In genomic region chr19:12922959-12923358, GRCh38 we compare ENCODE assay signal across 1 cellular context.
A peak's percentile ranks its signal among the peaks of the same experiment; 100 is the strongest.
TF ChIP-seq lines count a peak whose summit lies in the region.

No MANE protein-coding gene starts in this region.

TF ChIP-seq in HEK293, 187 proteins besides CTCF, POLR2A, EP300 and RAD21:
- TF ChIP-seq TRIM28 (IDR thresholded peaks at IDR 0.05; ENCODE audit: borderline replicate concordance, low read length) (no peak), ZNF623 (tag by site-specific recombination; IDR thresholded peaks at IDR 0.05) (peak; percentile 64), REPIN1 (tag by site-specific recombination; IDR thresholded peaks at IDR 0.05; ENCODE audit: low read depth) (no peak), ZNF221 (tag by site-specific recombination; IDR thresholded peaks at IDR 0.05; ENCODE audit: borderline replicate concordance) (no peak), ZNF132 (tag by site-specific recombination; IDR thresholded peaks at IDR 0.05; ENCODE audit: borderline replicate concordance) (no peak), HIC1 (tag by site-specific recombination; IDR thresholded peaks at IDR 0.05) (0 out of 2 replicates have a peak, but pooled peaks have one; percentile 12), ZNF423 (tag by site-specific recombination; IDR thresholded peaks at IDR 0.05) (no peak), ZNF157 (tag by site-specific recombination; IDR thresholded peaks at IDR 0.05) (no peak), PBX3 (CRISPR knock-in tag; IDR thresholded peaks at IDR 0.05) (no peak), ZNF211 (tag by site-specific recombination; IDR thresholded peaks at IDR 0.05; ENCODE audit: low read depth) (no peak)
